28 cellular contexts compared by ENCODE assay signal in the genomic region with DNA sequence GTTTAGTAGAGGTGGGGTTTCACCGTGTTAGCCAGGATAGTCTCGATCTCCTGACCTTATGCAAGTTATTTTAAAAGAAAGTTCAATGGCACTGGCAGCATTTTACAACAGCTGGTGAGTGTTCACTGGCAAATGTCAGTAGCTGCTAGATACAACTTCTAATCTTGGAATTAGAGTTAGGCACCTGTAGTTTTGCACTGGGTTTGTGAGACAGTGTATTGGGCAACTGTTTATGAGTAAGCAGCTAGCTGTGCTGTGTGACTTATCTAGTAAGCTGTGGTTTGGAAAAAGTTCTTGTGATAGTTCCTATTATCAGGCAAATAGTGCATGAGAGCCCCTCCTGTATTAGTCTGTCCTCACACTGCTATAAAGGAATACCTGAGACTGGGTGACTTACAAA.
A peak's percentile ranks its signal among the peaks of the same experiment; 100 is the strongest.
DNase-seq lines count a peak whose midpoint lies in the region; ATAC-seq and TF ChIP-seq lines count a peak whose summit lies in the region.
"Had no signal": no experiment of that assay in that cellular context is flagged by ENCODE, and none has a peak within 500 bp of the region (broad histone marks: within the 10 kb centered on the region; RNA-seq: fewer than 3 reads in every experiment).

No MANE protein-coding gene starts in this region.

- H3K79me2 ChIP-seq in OCI-LY7 (ENCODE audit: insufficient read depth, low read depth, low read length), result no peaks in the 10 kb centered on the region

- H3K4me1 ChIP-seq in heart right ventricle, result peaks cover 0 to 13% (median 0%) of the 10 kb centered on the region in 9 donors
- H3K4me1 ChIP-seq in endodermal cell (ENCODE audit: control insufficient read depth, insufficient read depth, low read length), result no peaks in the 10 kb centered on the region
- H3K4me1 ChIP-seq in gastrocnemius medialis, result peaks cover 6 to 11% of the 10 kb centered on the region in 2 donors
- H3K4me1 ChIP-seq in OCI-LY7 (ENCODE audit: insufficient read depth, low read length, poor library complexity, severe bottlenecking), result no peaks in the 10 kb centered on the region
- H3K4me1 ChIP-seq: esophagus muscularis mucosa, upper lobe of left lung had no signal

- H3K9me2 ChIP-seq in OCI-LY7 (ENCODE audit: insufficient read depth, low read length), result no peaks in the 10 kb centered on the region

- H3K27me3 ChIP-seq in heart right ventricle, result no peaks in the 10 kb centered on the region
- H3K27me3 ChIP-seq in endodermal cell (ENCODE audit: control insufficient read depth, insufficient read depth, low read length, poor library complexity, severe bottlenecking), result no peaks in the 10 kb centered on the region
- H3K27me3 ChIP-seq in gastrocnemius medialis, result no peaks in the 10 kb centered on the region
- H3K27me3 ChIP-seq: upper lobe of left lung had no signal

- ATAC-seq in heart right ventricle (peak in 5 of 8 donors; percentile 51 to 81 (median 61)), Right ventricle myocardium inferior (no peak), gastrocnemius medialis (peak; percentile 98 to 100)
- no peak for ATAC-seq in activated T-helper 17 cell treated with anti-CD3 and anti-CD28 coated beads, Interleukin-2, amount 50 U/mL, for 72 hours (replicated peaks)
- ATAC-seq: activated T-cell treated with anti-CD3 and anti-CD28 coated beads, Interleukin-2, amount 50 U/mL, for 4 hours; CD8-positive, alpha-beta T cell; effector memory CD8-positive, alpha-beta T cell; stimulated activated naive B cell treated with anti-CD40 and anti-IgM and Interleukin-4, amounts not matched to agents 10 μg/mL and 1 μg/mL and 100 μg/mL, for 72 hours; WTC11 had no signal

- no peak overlapping the region for H3K27ac ChIP-seq in heart right ventricle
- H3K27ac ChIP-seq in RWPE1, result no peak overlapping the region
- no peak overlapping the region for H3K27ac ChIP-seq in endodermal cell (ENCODE audit: low read depth, low read length)
- H3K27ac ChIP-seq in gastrocnemius medialis, result peak overlapping the region; percentile 36 to 81 (median 68)
- H3K27ac ChIP-seq in OCI-LY7 (ENCODE audit: low read depth, low read length, poor library complexity, severe bottlenecking), result no peak overlapping the region
- H3K27ac ChIP-seq: esophagus muscularis mucosa, upper lobe of left lung had no signal

- in situ Hi-C loops in gastrocnemius medialis (cut with MboI; ENCODE audit: low sequenced_read_pairs in 4 of 4), result no loop called here

- POLR2A ChIA-PET in RWPE1 (lab: Yijun Ruan, JAX; ENCODE audit: low non-redundant PET) (no interaction called here), OCI-LY7 (lab: Charles Lee) (no interaction called here)

- H3K4me3 ChIP-seq in heart right ventricle (no peak overlapping the region), endodermal cell (ENCODE audit: low read length) (no peak overlapping the region), gastrocnemius medialis (no peak overlapping the region), OCI-LY7 (ENCODE audit: low read depth, low read length, poor library complexity, severe bottlenecking) (no peak overlapping the region)
- H3K4me3 ChIP-seq: esophagus muscularis mucosa, upper lobe of left lung had no signal

- H3K9me3 ChIP-seq in heart right ventricle (no peaks in the 10 kb centered on the region), endodermal cell (ENCODE audit: control insufficient read depth, low read length) (no peaks in the 10 kb centered on the region), gastrocnemius medialis (no peaks in the 10 kb centered on the region), OCI-LY7 (ENCODE audit: low read length) (no peaks in the 10 kb centered on the region)
- H3K9me3 ChIP-seq: esophagus muscularis mucosa, upper lobe of left lung had no signal

- DNase-seq in heart right ventricle (no peak), Right ventricle myocardium inferior (ENCODE audit: missing footprints) (no peak), RWPE1 (ENCODE audit: low spot score) (peak; percentile 13), endodermal cell (peak; percentile 5), gastrocnemius medialis (peak in 1 of 2 donors; percentile 23), OCI-LY7 (ENCODE audit: low spot score) (no peak)
- no peak for DNase-seq in activated naive CD4-positive, alpha-beta T cell treated with anti-CD3 and anti-CD28 coated beads for 36 hours
- DNase-seq: activated CD4-positive, alpha-beta T cell treated with anti-CD3 and anti-CD28 coated beads, Interleukin-2, amount 10 ng/mL, durations not matched to agents 7 days and 5 days; activated T-cell treated with anti-CD3 and anti-CD28 coated beads, Interleukin-2, amount 50 U/mL, for 4 hours; CD8-positive, alpha-beta T cell; cortex of kidney; DMS 273 treated with DMSO at 0.1 percent for 48 hours; effector memory CD8-positive, alpha-beta T cell; EL; Kasumi-1; NCI-H1417; NCI-H2081; NCI-H345; SHP77 treated with DMSO at 0.1 percent for 48 hours; stimulated activated CD4-positive, alpha-beta T cell treated with anti-CD3 and anti-CD28 coated beads, Interleukin-4, amount 100 ng/mL, for 4 hours; stimulated activated naive B cell treated with anti-CD40 and anti-IgM and Interleukin-4, amounts not matched to agents 10 μg/mL and 1 μg/mL and 100 μg/mL, for 72 hours; T-helper 9 cell; upper lobe of left lung had no signal

- TF ChIP-seq CTCF in heart right ventricle (IDR thresholded peaks at IDR 0.05), result no peak
- no peak for TF ChIP-seq CTCF in RWPE1 (conservative IDR thresholded peaks at IDR 0.05; ENCODE audit: low read depth)
- no peak for TF ChIP-seq CTCF in endodermal cell (conservative IDR thresholded peaks at IDR 0.05)
- no peak for TF ChIP-seq CTCF in gastrocnemius medialis (IDR thresholded peaks at IDR 0.05 in 4 of 5, conservative IDR thresholded peaks at IDR 0.05 in 1 of 5)
- TF ChIP-seq CTCF in OCI-LY7 (conservative IDR thresholded peaks at IDR 0.05; ENCODE audit: low read length), result no peak

- no TSS peak for BruUV-seq in OCI-LY7 (replicated peaks; lab: Mats Ljungman, UMichigan)

- H3K9me3 Mint-ChIP-seq in endodermal cell, result no peaks in the 10 kb centered on the region
- H3K9me3 Mint-ChIP-seq in activated naive CD4-positive, alpha-beta T cell treated with anti-CD3 and anti-CD28 coated beads for 36 hours, result no peaks in the 10 kb centered on the region
- H3K9me3 Mint-ChIP-seq in activated T-helper 17 cell treated with anti-CD3 and anti-CD28 coated beads, Interleukin-2, amount 50 U/mL, for 72 hours, result no peaks in the 10 kb centered on the region
- H3K9me3 Mint-ChIP-seq: activated CD4-positive, alpha-beta T cell treated with anti-CD3 and anti-CD28 coated beads, Interleukin-2, amount 10 ng/mL, durations not matched to agents 7 days and 5 days; activated T-cell treated with anti-CD3 and anti-CD28 coated beads, Interleukin-2, amount 50 U/mL, for 4 hours; CD8-positive, alpha-beta T cell; effector memory CD8-positive, alpha-beta T cell; nephron; stimulated activated naive B cell treated with anti-CD40 and anti-IgM and Interleukin-4, amounts not matched to agents 10 μg/mL and 1 μg/mL and 100 μg/mL, for 72 hours; WTC11 had no signal

- no peak overlapping the region for H3K4me2 ChIP-seq in OCI-LY7 (ENCODE audit: low read length)

- 45 to 49% methylated on average over 2 of the region's 2 CpGs for WGBS in heart right ventricle, 2 donors
- WGBS in endodermal cell (ENCODE audit: insufficient coverage in 1 of 2, insufficient read length in 1 of 2), 2 experiments, result 86 to 100% methylated on average over 2 of the region's 2 CpGs

- intact Hi-C loops in heart right ventricle (cut with DNase I), result no loop called here
- intact Hi-C loops in Right ventricle myocardium inferior (cut with DNase I), result loop anchor here (1.0 to 10.0 kb wide), 2 partner anchors 56 to 135 kb away; partner anchors contain the start of gene MED10
- intact Hi-C loops in gastrocnemius medialis (cut with DNase I; ENCODE audit: low total_unique reads), result loop anchor here (2.0 kb wide), 1 partner anchor 55 kb away; no protein-coding TSS in a partner anchor
- intact Hi-C loops in OCI-LY7 (cut with micrococcal nuclease; ENCODE audit: unreplicated experiment), result no loop called here
- intact Hi-C loops in activated naive CD4-positive, alpha-beta T cell treated with anti-CD3 and anti-CD28 coated beads for 36 hours (cut with micrococcal nuclease), result no loop called here

- no peak overlapping the region for H3K4me3 Mint-ChIP-seq in endodermal cell
- no peak overlapping the region for H3K4me3 Mint-ChIP-seq in activated naive CD4-positive, alpha-beta T cell treated with anti-CD3 and anti-CD28 coated beads for 36 hours
- H3K4me3 Mint-ChIP-seq in activated T-helper 17 cell treated with anti-CD3 and anti-CD28 coated beads, Interleukin-2, amount 50 U/mL, for 72 hours, result no peak overlapping the region
- H3K4me3 Mint-ChIP-seq: activated CD4-positive, alpha-beta T cell treated with anti-CD3 and anti-CD28 coated beads, Interleukin-2, amount 10 ng/mL, durations not matched to agents 7 days and 5 days; activated T-cell treated with anti-CD3 and anti-CD28 coated beads, Interleukin-2, amount 50 U/mL, for 4 hours; B cell; CD8-positive, alpha-beta T cell; effector memory CD8-positive, alpha-beta T cell; nephron; stimulated activated naive B cell treated with anti-CD40 and anti-IgM and Interleukin-4, amounts not matched to agents 10 μg/mL and 1 μg/mL and 100 μg/mL, for 72 hours; WTC11 had no signal

- H3K36me3 Mint-ChIP-seq in endodermal cell (ENCODE audit: low read depth), result no peaks in the 10 kb centered on the region
- H3K36me3 Mint-ChIP-seq in activated naive CD4-positive, alpha-beta T cell treated with anti-CD3 and anti-CD28 coated beads for 36 hours (ENCODE audit: low read depth), result no peaks in the 10 kb centered on the region
- H3K36me3 Mint-ChIP-seq in activated T-helper 17 cell treated with anti-CD3 and anti-CD28 coated beads, Interleukin-2, amount 50 U/mL, for 72 hours (ENCODE audit: low read depth), result no peaks in the 10 kb centered on the region
- H3K36me3 Mint-ChIP-seq: CD8-positive, alpha-beta T cell; stimulated activated naive B cell treated with anti-CD40 and anti-IgM and Interleukin-4, amounts not matched to agents 10 μg/mL and 1 μg/mL and 100 μg/mL, for 72 hours; WTC11 had no signal

- TF ChIP-seq POLR2A in gastrocnemius medialis (IDR thresholded peaks at IDR 0.05), result no peak

- no peak overlapping the region for H3K9ac ChIP-seq in endodermal cell (ENCODE audit: extremely low read depth, low read length, poor library complexity, severe bottlenecking)

- no peak overlapping the region for H3K27ac Mint-ChIP-seq in endodermal cell
- H3K27ac Mint-ChIP-seq in activated naive CD4-positive, alpha-beta T cell treated with anti-CD3 and anti-CD28 coated beads for 36 hours, result no peak overlapping the region
- H3K27ac Mint-ChIP-seq in activated T-helper 17 cell treated with anti-CD3 and anti-CD28 coated beads, Interleukin-2, amount 50 U/mL, for 72 hours, result no peak overlapping the region
- H3K27ac Mint-ChIP-seq: activated CD4-positive, alpha-beta T cell treated with anti-CD3 and anti-CD28 coated beads, Interleukin-2, amount 10 ng/mL, durations not matched to agents 7 days and 5 days; B cell; CD8-positive, alpha-beta T cell; effector memory CD8-positive, alpha-beta T cell; nephron; stimulated activated naive B cell treated with anti-CD40 and anti-IgM and Interleukin-4, amounts not matched to agents 10 μg/mL and 1 μg/mL and 100 μg/mL, for 72 hours; WTC11 had no signal

- H4K20me1 ChIP-seq in OCI-LY7 (ENCODE audit: insufficient read depth, low read length), result no peaks in the 10 kb centered on the region

- no peaks in the 10 kb centered on the region for H3K36me3 ChIP-seq in heart right ventricle
- H3K36me3 ChIP-seq in endodermal cell (ENCODE audit: control insufficient read depth, insufficient read depth, low read length), result no peaks in the 10 kb centered on the region
- H3K36me3 ChIP-seq in gastrocnemius medialis, result no peaks in the 10 kb centered on the region
- H3K36me3 ChIP-seq in OCI-LY7 (ENCODE audit: insufficient read depth, low read length), result no peaks in the 10 kb centered on the region
- H3K36me3 ChIP-seq: esophagus muscularis mucosa, upper lobe of left lung had no signal

- no peak overlapping the region for H2AFZ ChIP-seq in OCI-LY7 (ENCODE audit: low read length)

- H3K27me3 Mint-ChIP-seq in endodermal cell (ENCODE audit: insufficient read depth), result peaks cover 2% of the 10 kb centered on the region
- peaks cover 18% of the 10 kb centered on the region for H3K27me3 Mint-ChIP-seq in activated naive CD4-positive, alpha-beta T cell treated with anti-CD3 and anti-CD28 coated beads for 36 hours (ENCODE audit: low read depth)
- peaks cover 26% of the 10 kb centered on the region for H3K27me3 Mint-ChIP-seq in activated T-helper 17 cell treated with anti-CD3 and anti-CD28 coated beads, Interleukin-2, amount 50 U/mL, for 72 hours

- peaks cover 2% of the 10 kb centered on the region for H3K4me1 Mint-ChIP-seq in endodermal cell
- no peaks in the 10 kb centered on the region for H3K4me1 Mint-ChIP-seq in activated naive CD4-positive, alpha-beta T cell treated with anti-CD3 and anti-CD28 coated beads for 36 hours (ENCODE audit: low read depth)
- no peaks in the 10 kb centered on the region for H3K4me1 Mint-ChIP-seq in activated T-helper 17 cell treated with anti-CD3 and anti-CD28 coated beads, Interleukin-2, amount 50 U/mL, for 72 hours
- H3K4me1 Mint-ChIP-seq: activated CD4-positive, alpha-beta T cell treated with anti-CD3 and anti-CD28 coated beads, Interleukin-2, amount 10 ng/mL, durations not matched to agents 7 days and 5 days; B cell; nephron; stimulated activated naive B cell treated with anti-CD40 and anti-IgM and Interleukin-4, amounts not matched to agents 10 μg/mL and 1 μg/mL and 100 μg/mL, for 72 hours; WTC11 had no signal

- CTCF ChIA-PET in RWPE1 (lab: Yijun Ruan, JAX), result no interaction called here
- CTCF ChIA-PET in OCI-LY7 (lab: Charles Lee; ENCODE audit: unreplicated experiment), result no interaction called here
- CTCF ChIA-PET in activated naive CD4-positive, alpha-beta T cell treated with anti-CD3 and anti-CD28 coated beads for 36 hours (lab: Charles Lee), result interaction anchor here (0.7 kb wide), 1 partner anchor 76 kb away, joined by 3 read pairs; no protein-coding TSS in a partner anchor

Comparison
In these comparisons a context has a peak if more than half of its experiments do, and no peak if none do; other contexts are left out.
1. ATAC-seq: peak in heart right ventricle (5 of 8) and gastrocnemius medialis (2 of 2); none in Right ventricle myocardium inferior (single experiment) and activated T-helper 17 cell treated with anti-CD3 and anti-CD28 coated beads, Interleukin-2, amount 50 U/mL, for 72 hours (single experiment).
2. intact Hi-C loops: an anchor here in Right ventricle myocardium inferior (1.0 to 10.0 kb wide) and gastrocnemius medialis (2.0 kb wide); none called in heart right ventricle, OCI-LY7 and activated naive CD4-positive, alpha-beta T cell treated with anti-CD3 and anti-CD28 coated beads for 36 hours.
3. DNase-seq: peak in RWPE1 (single experiment) and endodermal cell (single experiment); none in heart right ventricle (0 of 2), Right ventricle myocardium inferior (single experiment), OCI-LY7 (single experiment) and activated naive CD4-positive, alpha-beta T cell treated with anti-CD3 and anti-CD28 coated beads for 36 hours (single experiment).
4. H3K27ac ChIP-seq: peak in gastrocnemius medialis (4 of 4); none in heart right ventricle (0 of 10), RWPE1 (single experiment), endodermal cell (single experiment) and OCI-LY7 (single experiment).